Comparison of ENCODE assay signal across 8 cellular contexts in genomic region chr10:32957341-32958084, GRCh38. TPM values are rescaled to one million over a fixed set of nuclear protein-coding genes. Genes with fewer than 3 reads are reported as not detected.
DNase-seq lines count a peak whose midpoint lies in the region; ATAC-seq and TF ChIP-seq lines count a peak whose summit lies in the region.

No MANE protein-coding gene starts in this region.

- H3K27me3 ChIP-seq in Karpas-422 (ENCODE audit: low read length): no peaks in the 10 kb centered on the region

- H3K9ac ChIP-seq in Karpas-422 (ENCODE audit: low read length): peak overlapping the region; percentile 95

- under 1% methylated on average over 87 of the region's 87 CpGs for WGBS in urinary bladder

- peak; percentile 25 for ATAC-seq in GM21737 (IDR thresholded peaks at IDR 0.05; ENCODE audit: unreplicated experiment)

- peak overlapping the region; percentile 59 for H3K27ac Mint-ChIP-seq in nephron progenitor cell

- H3K4me3 ChIP-seq in Karpas-422 (ENCODE audit: low read length) (peak overlapping the region; percentile 84), fibroblast of the aortic adventitia (ENCODE audit: low read depth, low read length) (peak overlapping the region; percentile 81), urinary bladder (ENCODE audit: low read depth, low read length) (peak overlapping the region; percentile 100)

- peak overlapping the region; percentile 85 for H3K4me3 Mint-ChIP-seq in nephron progenitor cell

- H3K79me2 ChIP-seq in Karpas-422 (ENCODE audit: low read length): peaks cover 60% of the 10 kb centered on the region

- H3K36me3 Mint-ChIP-seq in nephron progenitor cell (ENCODE audit: low read depth): no peaks in the 10 kb centered on the region

- H3K9me3 ChIP-seq in Karpas-422 (ENCODE audit: low read length): no peaks in the 10 kb centered on the region

- H3K4me1 ChIP-seq in Karpas-422 (ENCODE audit: low read length) (peaks cover 77% of the 10 kb centered on the region), urinary bladder (ENCODE audit: insufficient read depth) (no peaks in the 10 kb centered on the region)

- H3K27ac ChIP-seq in Karpas-422 (ENCODE audit: low read length) (peak overlapping the region; percentile 96), urinary bladder (ENCODE audit: low read depth) (peak overlapping the region; percentile 91)

- peaks cover 82% of the 10 kb centered on the region for H3K4me1 Mint-ChIP-seq in nephron progenitor cell

- TF ChIP-seq CTCF in fibroblast of the aortic adventitia (IDR thresholded peaks at IDR 0.05; ENCODE audit: insufficient read depth, low read length) (no peak), nephron progenitor cell (IDR thresholded peaks at IDR 0.05) (no peak)

- peaks cover 34% of the 10 kb centered on the region for H3K36me3 ChIP-seq in Karpas-422 (ENCODE audit: insufficient read depth, low read length)
- no peaks in the 10 kb centered on the region for H3K36me3 ChIP-seq in urinary bladder (ENCODE audit: insufficient read depth)

- peak overlapping the region; percentile 82 for H3K4me2 ChIP-seq in Karpas-422 (ENCODE audit: low read depth, low read length, poor library complexity, severe bottlenecking)

- no peaks in the 10 kb centered on the region for H3K27me3 Mint-ChIP-seq in nephron progenitor cell (ENCODE audit: low read depth, poor library complexity)

- H3K9me2 ChIP-seq in Karpas-422 (replicated peaks; ENCODE audit: insufficient read depth, low read length): no peaks in the 10 kb centered on the region

- H2AFZ ChIP-seq in Karpas-422 (ENCODE audit: low read length): no peak overlapping the region

- no peaks in the 10 kb centered on the region for H3K9me3 Mint-ChIP-seq in nephron progenitor cell

- peak; percentile 33 for DNase-seq in Daoy (ENCODE audit: low read depth)
- DNase-seq in Karpas-422: peak; percentile 70
- peak; percentile 20 for DNase-seq in activated T-helper 1 cell treated with Interleukin-2 at 50 U/mL for 16 hours (ENCODE audit: low read depth)
- DNase-seq in fibroblast of the aortic adventitia (ENCODE audit: low read depth): no peak
- DNase-seq in nephron progenitor cell: peak; percentile 60
- no peak for DNase-seq in GOT3 (lab: John Stamatoyannopoulos, UW)

- H4K20me1 ChIP-seq in Karpas-422 (ENCODE audit: insufficient read depth, low read depth, low read length): peaks cover 26% of the 10 kb centered on the region

RNA-seq across cellular contexts. Expression of gene ITGB1, which starts 0.5 kb away (rescaled TPM):
- 534 and 586 TPM in 2 replicates for total RNA-seq in Daoy (2014; rRNA removed; shearing (Covaris generic))
- 526 and 559 TPM in 2 replicates for total RNA-seq in Karpas-422 (2014; rRNA removed; shearing (Covaris generic); ENCODE audit: low replicate concordance)
- total RNA-seq in fibroblast of the aortic adventitia (ENCODE audit: low replicate concordance): 2,201 and 3,050 TPM in 2 replicates
- total RNA-seq in urinary bladder: 1,010 TPM
- polyA plus RNA-seq in urinary bladder: 527 TPM

Comparison
In these comparisons a context has a peak if more than half of its experiments do, and no peak if none do; other contexts are left out.
1. DNase-seq: peak in Daoy (single experiment), Karpas-422 (single experiment), activated T-helper 1 cell treated with Interleukin-2 at 50 U/mL for 16 hours (single experiment) and nephron progenitor cell (single experiment); none in fibroblast of the aortic adventitia (single experiment) and GOT3 (single experiment).
2. Peak in every context shown above with its lines, with median percentiles within 50 percentile points of each other: H3K4me3 ChIP-seq.